ENCODE assay signal across 8 cellular contexts in the genomic region with DNA sequence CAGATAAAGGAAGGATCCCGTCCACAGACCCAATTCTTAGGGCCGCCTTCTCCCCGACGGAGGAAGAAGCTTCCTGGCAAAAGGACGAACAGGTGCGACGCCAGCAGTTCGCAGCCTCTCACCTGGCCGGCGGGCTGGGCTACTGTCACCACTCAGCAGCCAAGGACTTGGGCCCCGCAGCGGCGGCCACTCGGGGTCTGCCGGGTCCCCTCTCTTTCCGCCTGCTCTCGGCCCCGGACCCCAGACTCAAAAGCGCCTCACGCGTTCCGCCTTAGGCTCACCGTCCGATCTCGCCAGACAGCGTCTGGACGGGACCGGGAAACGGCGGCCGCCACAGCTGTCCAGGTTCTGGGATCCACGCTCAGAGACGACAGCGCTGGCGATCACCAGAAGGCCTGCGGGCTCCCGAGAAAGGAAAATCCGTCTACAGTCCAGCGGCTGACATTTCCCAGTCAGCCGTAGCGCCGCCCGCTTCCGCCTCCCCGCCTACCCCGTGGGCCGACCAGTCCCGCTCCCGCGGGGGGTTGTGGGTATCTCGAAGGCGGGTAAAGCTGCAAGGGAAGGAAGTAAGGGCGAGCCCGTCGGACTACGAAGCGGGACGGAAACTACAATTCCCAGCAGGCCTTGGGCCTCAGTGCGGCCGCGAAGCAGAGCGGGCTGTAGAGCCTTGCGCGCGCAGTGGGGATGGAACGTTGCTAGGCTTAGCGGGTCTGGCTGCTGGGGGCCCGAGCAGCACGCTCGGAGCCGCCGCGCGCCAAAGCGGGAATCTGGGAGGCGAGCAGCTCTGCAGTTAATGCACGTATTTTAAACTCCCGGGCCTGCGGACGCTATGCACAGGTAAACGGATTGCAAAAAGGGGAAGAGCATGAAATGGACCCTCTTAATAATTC. TPM values are rescaled to one million over a fixed set of nuclear protein-coding genes. Genes with fewer than 3 reads are reported as not detected.
DNase-seq lines count a peak whose midpoint lies in the region; ATAC-seq and TF ChIP-seq lines count a peak whose summit lies in the region.

A gene (minus strand): TSS at position 454 of the 890 bp plus-strand sequence. CDS start 8,538 bp downstream, outside the sequence.
A gene (plus strand): TSS at position 678 of the 890 bp plus-strand sequence. CDS start 152 bp downstream, at position 830.

- peak; percentile 98 for ATAC-seq in GM18909 (IDR thresholded peaks at IDR 0.05; ENCODE audit: poor library complexity, unreplicated experiment)
- ATAC-seq in HG03175 (IDR thresholded peaks at IDR 0.05; ENCODE audit: unreplicated experiment): peak; percentile 97
- peak; percentile 99 for ATAC-seq in WTC11

- H3K4me3 Mint-ChIP-seq in WTC11 (peak within 1 kb of the TSS; percentile 86), immature natural killer cell (peak within 1 kb of the TSS; percentile 93 to 99 (median 95))

- CTCF ChIA-PET in AG04450 (lab: Charles Lee) (interaction anchor here (0.8 to 3.7 kb wide), 7 partner anchors 18 to 544 kb away, joined by 3 to 31 read pairs (median 4); a partner anchor contains a TSS), WTC11 (lab: Charles Lee) (interaction anchor here (0.9 to 4.0 kb wide), 7 partner anchors 26 to 225 kb away, joined by 3 to 58 read pairs (median 7); a partner anchor contains a TSS)

- no peak within 1 kb of the TSS for H3K27ac ChIP-seq in AG04450 (ENCODE audit: low read depth, low read length)
- no peak within 1 kb of the TSS for H3K27ac ChIP-seq in caudate nucleus (ENCODE audit: low read depth, low read length)

- H3K36me3 Mint-ChIP-seq in WTC11 (peaks cover 23% of the 10 kb centered on the region), immature natural killer cell (peaks cover 8 to 19% (median 15%) of the 10 kb centered on the region in 3 donors)

- H3K4me3 ChIP-seq in AG04450 (ENCODE audit: low read depth, low read length): peak within 1 kb of the TSS; percentile 84

- DNase-seq in AG04450 (ENCODE audit: low read depth, low spot score) (peak; percentile 94), NCI-H226 (peak; percentile 99), WTC11 (ENCODE audit: low spot score) (peak; percentile 97), caudate nucleus (lab: John Stamatoyannopoulos, UW) (peak; percentile 86 to 99 (median 98)), immature natural killer cell (peak; percentile 96 to 97 (median 96)), smooth muscle cell of the brain vasculature (ENCODE audit: low read depth, low spot score) (peak; percentile 95)

- no peak for TF ChIP-seq CTCF in AG04450 (IDR thresholded peaks at IDR 0.05; ENCODE audit: low read depth, low read length)
- TF ChIP-seq CTCF in WTC11 (IDR thresholded peaks at IDR 0.05): no peak

- H3K9me3 ChIP-seq in AG04450 (ENCODE audit: control insufficient read depth, insufficient read depth, low read length): 0 out of 2 replicates have a peak, but pooled peaks cover 2% of the 10 kb centered on the region

- POLR2A ChIA-PET in AG04450 (lab: Yijun Ruan, JAX): interaction anchor here (0.6 to 1.5 kb wide), 3 partner anchors 19 to 292 kb away, joined by 3 to 5 read pairs (median 5); a partner anchor contains a TSS
- POLR2A ChIA-PET in WTC11 (lab: Charles Lee): interaction anchor here (1.8 kb wide), 2 partner anchors 73 to 89 kb away, joined by 5 to 6 read pairs; a partner anchor contains a TSS

- H3K27me3 ChIP-seq in AG04450 (ENCODE audit: control insufficient read depth, insufficient read depth, low read length): no peaks in the 10 kb centered on the region

- no peaks in the 10 kb centered on the region for H3K27me3 Mint-ChIP-seq in WTC11 (ENCODE audit: low read depth)
- no peaks in the 10 kb centered on the region for H3K27me3 Mint-ChIP-seq in immature natural killer cell (ENCODE audit: low read depth in 3 of 3)

- H3K27ac Mint-ChIP-seq in WTC11 (peak within 1 kb of the TSS; percentile 88), immature natural killer cell (peak within 1 kb of the TSS; percentile 88 to 93 (median 88))

- H3K9me3 Mint-ChIP-seq in WTC11: no peaks in the 10 kb centered on the region
- no peaks in the 10 kb centered on the region for H3K9me3 Mint-ChIP-seq in immature natural killer cell

- H3K4me1 Mint-ChIP-seq in WTC11: peaks cover 13% of the 10 kb centered on the region
- H3K4me1 Mint-ChIP-seq in immature natural killer cell: peaks cover 41 to 65% of the 10 kb centered on the region in 2 donors

TF ChIP-seq in WTC11, 78 proteins besides CTCF, POLR2A, EP300 and RAD21 (continues in another document):
- peak; percentile 75; the same call in 1 of the 2 replicates for TF ChIP-seq MYBL2 (CRISPR knock-in tag; IDR thresholded peaks at IDR 0.05)
- TF ChIP-seq, protein P1, sequence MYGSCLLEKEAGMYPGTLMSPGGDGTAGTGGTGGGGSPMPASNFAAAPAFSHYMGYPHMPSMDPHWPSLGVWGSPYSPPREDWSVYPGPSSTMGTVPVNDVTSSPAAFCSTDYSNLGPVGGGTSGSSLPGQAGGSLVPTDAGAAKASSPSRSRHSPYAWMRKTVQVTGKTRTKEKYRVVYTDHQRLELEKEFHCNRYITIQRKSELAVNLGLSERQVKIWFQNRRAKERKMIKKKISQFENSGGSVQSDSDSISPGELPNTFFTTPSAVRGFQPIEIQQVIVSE (CRISPR knock-in tag; IDR thresholded peaks at IDR 0.05; ENCODE audit: borderline replicate concordance): no peak
- TF ChIP-seq, protein P2, sequence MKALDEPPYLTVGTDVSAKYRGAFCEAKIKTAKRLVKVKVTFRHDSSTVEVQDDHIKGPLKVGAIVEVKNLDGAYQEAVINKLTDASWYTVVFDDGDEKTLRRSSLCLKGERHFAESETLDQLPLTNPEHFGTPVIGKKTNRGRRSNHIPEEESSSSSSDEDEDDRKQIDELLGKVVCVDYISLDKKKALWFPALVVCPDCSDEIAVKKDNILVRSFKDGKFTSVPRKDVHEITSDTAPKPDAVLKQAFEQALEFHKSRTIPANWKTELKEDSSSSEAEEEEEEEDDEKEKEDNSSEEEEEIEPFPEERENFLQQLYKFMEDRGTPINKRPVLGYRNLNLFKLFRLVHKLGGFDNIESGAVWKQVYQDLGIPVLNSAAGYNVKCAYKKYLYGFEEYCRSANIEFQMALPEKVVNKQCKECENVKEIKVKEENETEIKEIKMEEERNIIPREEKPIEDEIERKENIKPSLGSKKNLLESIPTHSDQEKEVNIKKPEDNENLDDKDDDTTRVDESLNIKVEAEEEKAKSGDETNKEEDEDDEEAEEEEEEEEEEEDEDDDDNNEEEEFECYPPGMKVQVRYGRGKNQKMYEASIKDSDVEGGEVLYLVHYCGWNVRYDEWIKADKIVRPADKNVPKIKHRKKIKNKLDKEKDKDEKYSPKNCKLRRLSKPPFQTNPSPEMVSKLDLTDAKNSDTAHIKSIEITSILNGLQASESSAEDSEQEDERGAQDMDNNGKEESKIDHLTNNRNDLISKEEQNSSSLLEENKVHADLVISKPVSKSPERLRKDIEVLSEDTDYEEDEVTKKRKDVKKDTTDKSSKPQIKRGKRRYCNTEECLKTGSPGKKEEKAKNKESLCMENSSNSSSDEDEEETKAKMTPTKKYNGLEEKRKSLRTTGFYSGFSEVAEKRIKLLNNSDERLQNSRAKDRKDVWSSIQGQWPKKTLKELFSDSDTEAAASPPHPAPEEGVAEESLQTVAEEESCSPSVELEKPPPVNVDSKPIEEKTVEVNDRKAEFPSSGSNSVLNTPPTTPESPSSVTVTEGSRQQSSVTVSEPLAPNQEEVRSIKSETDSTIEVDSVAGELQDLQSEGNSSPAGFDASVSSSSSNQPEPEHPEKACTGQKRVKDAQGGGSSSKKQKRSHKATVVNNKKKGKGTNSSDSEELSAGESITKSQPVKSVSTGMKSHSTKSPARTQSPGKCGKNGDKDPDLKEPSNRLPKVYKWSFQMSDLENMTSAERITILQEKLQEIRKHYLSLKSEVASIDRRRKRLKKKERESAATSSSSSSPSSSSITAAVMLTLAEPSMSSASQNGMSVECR (CRISPR knock-in tag; IDR thresholded peaks at IDR 0.05; ENCODE audit: borderline replicate concordance): peak; percentile 75; the same call in 1 of the 2 replicates
- TF ChIP-seq SMAD4 (CRISPR knock-in tag; IDR thresholded peaks at IDR 0.05): no peak
- TF ChIP-seq, protein P3, sequence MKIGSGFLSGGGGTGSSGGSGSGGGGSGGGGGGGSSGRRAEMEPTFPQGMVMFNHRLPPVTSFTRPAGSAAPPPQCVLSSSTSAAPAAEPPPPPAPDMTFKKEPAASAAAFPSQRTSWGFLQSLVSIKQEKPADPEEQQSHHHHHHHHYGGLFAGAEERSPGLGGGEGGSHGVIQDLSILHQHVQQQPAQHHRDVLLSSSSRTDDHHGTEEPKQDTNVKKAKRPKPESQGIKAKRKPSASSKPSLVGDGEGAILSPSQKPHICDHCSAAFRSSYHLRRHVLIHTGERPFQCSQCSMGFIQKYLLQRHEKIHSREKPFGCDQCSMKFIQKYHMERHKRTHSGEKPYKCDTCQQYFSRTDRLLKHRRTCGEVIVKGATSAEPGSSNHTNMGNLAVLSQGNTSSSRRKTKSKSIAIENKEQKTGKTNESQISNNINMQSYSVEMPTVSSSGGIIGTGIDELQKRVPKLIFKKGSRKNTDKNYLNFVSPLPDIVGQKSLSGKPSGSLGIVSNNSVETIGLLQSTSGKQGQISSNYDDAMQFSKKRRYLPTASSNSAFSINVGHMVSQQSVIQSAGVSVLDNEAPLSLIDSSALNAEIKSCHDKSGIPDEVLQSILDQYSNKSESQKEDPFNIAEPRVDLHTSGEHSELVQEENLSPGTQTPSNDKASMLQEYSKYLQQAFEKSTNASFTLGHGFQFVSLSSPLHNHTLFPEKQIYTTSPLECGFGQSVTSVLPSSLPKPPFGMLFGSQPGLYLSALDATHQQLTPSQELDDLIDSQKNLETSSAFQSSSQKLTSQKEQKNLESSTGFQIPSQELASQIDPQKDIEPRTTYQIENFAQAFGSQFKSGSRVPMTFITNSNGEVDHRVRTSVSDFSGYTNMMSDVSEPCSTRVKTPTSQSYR (CRISPR knock-in tag; IDR thresholded peaks at IDR 0.05): no peak
- TF ChIP-seq GABPB1 (CRISPR knock-in tag; IDR thresholded peaks at IDR 0.05): peak; percentile 68; the same call in 1 of the 2 replicates

RNA-seq across cellular contexts. Expression of the first gene that starts in this region (rescaled TPM):
- polyA plus RNA-seq in AG04450 (2011; rRNA removed) (4.1 and 5.3 TPM in 2 replicates), immature natural killer cell (1 to 10 TPM; 1.8 to 7.3 (median 3.0) TPM)
- 4.5 and 10.1 TPM in 2 replicates for polyA minus RNA-seq in AG04450 (2011; rRNA and poly(A)+ RNA removed)
- total RNA-seq in WTC11 (2021): 4.3 to 5.6 TPM (median 4.9 TPM) in 3 replicates

RNA-seq across cellular contexts. Expression of the second gene that starts in this region (rescaled TPM):
- polyA plus RNA-seq in AG04450 (2011; rRNA removed) (21.6 and 24.6 TPM in 2 replicates), immature natural killer cell (10 to 100 TPM; 13.8 to 22.3 (median 16.1) TPM)
- 35.7 and 43.5 TPM in 2 replicates for polyA minus RNA-seq in AG04450 (2011; rRNA and poly(A)+ RNA removed)
- total RNA-seq in WTC11 (2021): 64.2 to 68.0 TPM (median 66.4 TPM) in 3 replicates
